ENCODE assay signal across 25 cellular contexts in the genomic region with DNA sequence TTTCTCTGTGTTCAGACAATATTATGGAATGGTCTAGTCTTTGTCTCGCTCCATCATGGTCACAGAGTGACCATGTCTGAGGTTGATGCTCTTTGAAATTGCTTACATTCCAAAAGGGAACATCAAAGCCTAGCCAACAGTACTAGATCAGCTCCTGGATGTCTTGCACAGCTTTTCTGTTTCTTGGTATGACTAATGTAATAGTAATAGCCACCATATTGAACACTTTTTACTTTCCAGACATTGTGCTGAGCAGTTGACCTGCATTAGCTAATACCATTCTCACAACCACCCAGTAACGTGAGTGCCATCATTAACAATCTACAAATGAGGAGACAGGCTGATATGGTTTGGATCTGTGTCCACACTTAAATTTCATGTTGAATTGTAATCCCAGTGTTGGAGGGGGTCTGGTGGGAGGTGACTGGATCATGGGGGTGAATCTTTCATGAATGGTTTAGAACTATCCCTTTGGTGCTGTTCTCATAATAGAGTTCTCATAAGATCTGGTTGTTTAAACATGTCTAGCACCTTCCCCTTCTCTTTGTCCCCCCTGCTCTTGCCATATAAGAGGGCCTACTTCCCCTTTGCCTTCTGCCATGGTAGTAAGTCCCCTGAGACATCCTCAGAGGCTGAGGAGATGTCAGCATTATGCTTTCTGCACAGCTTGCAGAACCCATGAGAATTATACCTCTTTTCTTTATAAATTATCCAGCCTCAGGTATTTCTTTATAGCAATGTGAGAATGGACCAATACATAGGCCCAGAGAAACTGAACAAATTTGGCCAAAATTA.
DNase-seq lines count a peak whose midpoint lies in the region; ATAC-seq, FAIRE-seq and TF ChIP-seq lines count a peak whose summit lies in the region.
"Had no signal": no experiment of that assay in that cellular context is flagged by ENCODE, and none has a peak within 500 bp of the region (broad histone marks: within the 10 kb centered on the region; RNA-seq: fewer than 3 reads in every experiment).

No MANE protein-coding gene starts in this region.

- H3K4me2 ChIP-seq in GM12878 (ENCODE audit: control insufficient read depth, insufficient read depth) = no peak overlapping the region
- H3K4me2 ChIP-seq: A549, SK-N-SH had no signal

- H3K9me3 Mint-ChIP-seq in activated naive CD8-positive, alpha-beta T cell treated with anti-CD3 and anti-CD28 coated beads, Interleukin-2, amount 10 ng/mL, durations not matched to agents 7 days and 5 days = peaks cover 20% of the 10 kb centered on the region
- peaks cover 20% of the 10 kb centered on the region for H3K9me3 Mint-ChIP-seq in activated naive CD8-positive, alpha-beta T cell treated with anti-CD3 and anti-CD28 coated beads for 36 hours
- H3K9me3 Mint-ChIP-seq: dendritic cell treated with granulocyte-macrophage colony-stimulating factor and Interleukin-4, amounts not matched to agents 40 ng/mL and 50 ng/mL, for 4 days had no signal

- CTCF ChIA-PET in GM12878 (lab: Yijun Ruan, JAX) = interaction anchor here (1.2 kb wide), 1 partner anchor 23 kb away, joined by 3 read pairs; no protein-coding TSS in a partner anchor

- H3K27ac ChIP-seq in GM12878 (ENCODE audit: control insufficient read depth, insufficient read depth) = no peak overlapping the region
- H3K27ac ChIP-seq in SJCRH30 = no peak overlapping the region
- H3K27ac ChIP-seq: A549, tibial artery had no signal

- TF ChIP-seq POLR2A in GM12878 (IDR thresholded peaks at IDR 0.05; ENCODE audit: low read depth, low read length) = no peak

- TF ChIP-seq EP300 in GM12878 (IDR thresholded peaks at IDR 0.05; ENCODE audit: borderline replicate concordance in 1 of 2, control insufficient read depth in 1 of 2, low read depth in 2 of 2, low read length in 2 of 2) = no peak

- no peaks in the 10 kb centered on the region for H4K20me1 ChIP-seq in GM12878 (ENCODE audit: control insufficient read depth, insufficient read depth)

- POLR2A ChIA-PET in activated naive CD8-positive, alpha-beta T cell treated with anti-CD3 and anti-CD28 coated beads, Interleukin-2, amount 10 ng/mL, durations not matched to agents 7 days and 5 days (lab: Charles Lee) = no interaction called here
- POLR2A ChIA-PET in GM12878 (lab: Charles Lee) = interaction anchor here (0.6 to 1.8 kb wide), 2 partner anchors 15 to 259 kb away, joined by 4 to 6 read pairs; no protein-coding TSS in a partner anchor

- H3K27ac Mint-ChIP-seq in activated naive CD8-positive, alpha-beta T cell treated with anti-CD3 and anti-CD28 coated beads, Interleukin-2, amount 10 ng/mL, durations not matched to agents 7 days and 5 days = peak overlapping the region; percentile 89
- H3K27ac Mint-ChIP-seq in activated naive CD8-positive, alpha-beta T cell treated with anti-CD3 and anti-CD28 coated beads for 36 hours = no peak overlapping the region
- H3K27ac Mint-ChIP-seq: brain; CD14-positive monocyte; dendritic cell treated with granulocyte-macrophage colony-stimulating factor and Interleukin-4, amounts not matched to agents 40 ng/mL and 50 ng/mL, for 4 days had no signal

- intact Hi-C loops in GM12878 (cut with micrococcal nuclease; ENCODE audit: unreplicated experiment) = no loop called here

- no peak for TF ChIP-seq CTCF in GM12878 (IDR thresholded peaks at IDR 0.05 in 2 of 3, conservative IDR thresholded peaks at IDR 0.05 in 1 of 3; ENCODE audit: control insufficient read depth in 2 of 3, extremely low read depth in 1 of 3, insufficient read depth in 1 of 3, low read depth in 3 of 3, low read length in 3 of 3)

- no peaks in the 10 kb centered on the region for H3K36me3 ChIP-seq in GM12878 (ENCODE audit: control insufficient read depth in 2 of 2, insufficient read depth in 2 of 2, low read length in 1 of 2)
- H3K36me3 ChIP-seq in SJCRH30 = no peaks in the 10 kb centered on the region
- H3K36me3 ChIP-seq: Peyer's patch, tibial artery had no signal

- H3K27me3 Mint-ChIP-seq in activated naive CD8-positive, alpha-beta T cell treated with anti-CD3 and anti-CD28 coated beads, Interleukin-2, amount 10 ng/mL, durations not matched to agents 7 days and 5 days = no peaks in the 10 kb centered on the region
- H3K27me3 Mint-ChIP-seq in activated naive CD8-positive, alpha-beta T cell treated with anti-CD3 and anti-CD28 coated beads for 36 hours = no peaks in the 10 kb centered on the region
- H3K27me3 Mint-ChIP-seq: activated naive CD4-positive, alpha-beta T cell treated with anti-CD3 and anti-CD28 coated beads, Interleukin-2, amount 10 ng/mL, durations not matched to agents 7 days and 5 days; brain had no signal

- no peaks in the 10 kb centered on the region for H3K27me3 ChIP-seq in GM12878 (replicated peaks in 1 of 2; ENCODE audit: control insufficient read depth in 2 of 2, insufficient read depth in 2 of 2, low read length in 1 of 2)
- H3K27me3 ChIP-seq in SJCRH30 = no peaks in the 10 kb centered on the region
- H3K27me3 ChIP-seq: Peyer's patch, tibial artery had no signal

- no peak overlapping the region for H3K4me3 Mint-ChIP-seq in activated naive CD8-positive, alpha-beta T cell treated with anti-CD3 and anti-CD28 coated beads, Interleukin-2, amount 10 ng/mL, durations not matched to agents 7 days and 5 days
- no peak overlapping the region for H3K4me3 Mint-ChIP-seq in activated naive CD8-positive, alpha-beta T cell treated with anti-CD3 and anti-CD28 coated beads for 36 hours
- H3K4me3 Mint-ChIP-seq: brain; CD14-positive monocyte; dendritic cell treated with granulocyte-macrophage colony-stimulating factor and Interleukin-4, amounts not matched to agents 40 ng/mL and 50 ng/mL, for 4 days had no signal

- H3K36me3 Mint-ChIP-seq in activated naive CD8-positive, alpha-beta T cell treated with anti-CD3 and anti-CD28 coated beads, Interleukin-2, amount 10 ng/mL, durations not matched to agents 7 days and 5 days = peaks cover 31% of the 10 kb centered on the region
- H3K36me3 Mint-ChIP-seq in activated naive CD8-positive, alpha-beta T cell treated with anti-CD3 and anti-CD28 coated beads for 36 hours = peaks cover 21% of the 10 kb centered on the region
- H3K36me3 Mint-ChIP-seq: brain, CD14-positive monocyte had no signal

- no peak overlapping the region for H2AFZ ChIP-seq in GM12878 (ENCODE audit: control insufficient read depth, low read depth, low read length)

- no peak for TF ChIP-seq RAD21 in GM12878 (IDR thresholded peaks at IDR 0.05; ENCODE audit: insufficient read depth, low read depth, low read length)

- no peaks in the 10 kb centered on the region for H3K79me2 ChIP-seq in GM12878 (ENCODE audit: control insufficient read depth, insufficient read depth, low read length)

- in situ Hi-C loops in GM12878 (cut with MboI) = no loop called here

- no peak overlapping the region for H3K9ac ChIP-seq in GM12878 (ENCODE audit: control insufficient read depth, insufficient read depth, low read length)
- H3K9ac ChIP-seq: SK-N-SH had no signal

- SMC1A ChIA-PET in GM12878 (lab: Charles Lee; ENCODE audit: uncharacterized antibody, unreplicated experiment) = interaction anchor here (1.4 to 5.3 kb wide), 3 partner anchors 15 to 27 kb away, joined by 3 to 62 read pairs (median 31); no protein-coding TSS in a partner anchor

- no peak for FAIRE-seq in GM12878 (lab: Jason Lieb, UNC)
- FAIRE-seq: A549, frontal cortex, H54, K562 had no signal

- peaks cover 13% of the 10 kb centered on the region for H3K4me1 ChIP-seq in GM12878 (ENCODE audit: control insufficient read depth, insufficient read depth, low read length)
- peaks cover 3% of the 10 kb centered on the region; the same call in 1 of the 2 replicates for H3K4me1 ChIP-seq in SJCRH30
- H3K4me1 ChIP-seq: A549, Peyer's patch, tibial artery had no signal

- WGBS in GM12878 (ENCODE audit: insufficient coverage, insufficient replicate concordance, low lambda C conversion rate, missing lambda C conversion rate) = 53% methylated on average over 2 of the region's 2 CpGs

- no peaks in the 10 kb centered on the region for H3K9me3 ChIP-seq in GM12878 (replicated peaks; ENCODE audit: control insufficient read depth, insufficient read depth, low read length)
- no peaks in the 10 kb centered on the region for H3K9me3 ChIP-seq in SJCRH30 (replicated peaks)
- H3K9me3 ChIP-seq: A549, Peyer's patch, SK-N-SH, tibial artery had no signal

- H3K4me1 Mint-ChIP-seq in activated naive CD8-positive, alpha-beta T cell treated with anti-CD3 and anti-CD28 coated beads, Interleukin-2, amount 10 ng/mL, durations not matched to agents 7 days and 5 days = peaks cover 39% of the 10 kb centered on the region
- peaks cover 50% of the 10 kb centered on the region for H3K4me1 Mint-ChIP-seq in activated naive CD8-positive, alpha-beta T cell treated with anti-CD3 and anti-CD28 coated beads for 36 hours

- DNase-seq in activated naive CD8-positive, alpha-beta T cell treated with anti-CD3 and anti-CD28 coated beads, Interleukin-2, amount 10 ng/mL, durations not matched to agents 7 days and 5 days = no peak
- DNase-seq in activated naive CD8-positive, alpha-beta T cell treated with anti-CD3 and anti-CD28 coated beads for 36 hours = no peak
- DNase-seq in NOMO-1 (lab: John Stamatoyannopoulos, UW; ENCODE audit: unreplicated experiment in 2 of 2) = peak; percentile 14 to 65
- no peak for DNase-seq in GM12878 (ENCODE audit: low read depth, low spot score)
- DNase-seq in SJCRH30 = no peak
- no peak for DNase-seq in NCI-H1417 treated with DMSO at 0.1 percent for 48 hours (lab: John Stamatoyannopoulos, UW)
- DNase-seq: activated CD4-positive, alpha-beta T cell treated with anti-CD3 and anti-CD28 coated beads, Interleukin-2, amount 50 U/mL, for 1 hour; activated naive CD4-positive, alpha-beta T cell treated with anti-CD3 and anti-CD28 coated beads, Interleukin-2, amount 10 ng/mL, durations not matched to agents 7 days and 5 days; DMS79; NCI-H526 treated with DMSO at 0.1 percent for 48 hours; Peyer's patch; retina; SK-N-SH; stimulated activated CD4-positive, alpha-beta T cell treated with anti-CD3 and anti-CD28 coated beads, Interleukin-12 subunit alpha, Interleukin-12 subunit beta, amount 100 ng/mL, for 4 hours; tibial artery had no signal

- ATAC-seq in activated naive CD8-positive, alpha-beta T cell treated with anti-CD3 and anti-CD28 coated beads, Interleukin-2, amount 10 ng/mL, durations not matched to agents 7 days and 5 days (ENCODE audit: low read depth) = no peak
- ATAC-seq in GM12878 (0 out of 3 replicates have a peak, but pooled peaks have one; percentile 16), GM21825 (IDR thresholded peaks at IDR 0.05; ENCODE audit: unreplicated experiment) (no peak), GM18861 (IDR thresholded peaks at IDR 0.05; ENCODE audit: unreplicated experiment) (no peak)
- ATAC-seq: A549, K562, left lobe of liver had no signal

- no TSS peak for BruUV-seq in GM12878 (replicated peaks; lab: Mats Ljungman, UMichigan)

- RAD21 ChIA-PET in GM12878 (lab: Charles Lee; ENCODE audit: unreplicated experiment) = interaction anchor here (1.2 kb wide), 1 partner anchor 24 kb away, joined by 4 read pairs; no protein-coding TSS in a partner anchor

- H3K4me3 ChIP-seq in GM12878 = no peak overlapping the region
- H3K4me3 ChIP-seq in SJCRH30 = no peak overlapping the region
- H3K4me3 ChIP-seq: A549, K562, Peyer's patch, tibial artery had no signal

TF ChIP-seq in GM12878, 131 proteins besides CTCF, POLR2A, EP300 and RAD21 (continues in another document):
- TF ChIP-seq SMARCA5 (IDR thresholded peaks at IDR 0.05) = no peak
- TF ChIP-seq BMI1 (IDR thresholded peaks at IDR 0.05; ENCODE audit: borderline replicate concordance) = no peak

Comparison
In these comparisons a context has a peak if more than half of its experiments do, and no peak if none do; other contexts are left out.
1. DNase-seq: peak in NOMO-1 (2 of 2); none in activated naive CD8-positive, alpha-beta T cell treated with anti-CD3 and anti-CD28 coated beads, Interleukin-2, amount 10 ng/mL, durations not matched to agents 7 days and 5 days (single experiment), activated naive CD8-positive, alpha-beta T cell treated with anti-CD3 and anti-CD28 coated beads for 36 hours (single experiment), GM12878 (single experiment), SJCRH30 (0 of 2) and NCI-H1417 treated with DMSO at 0.1 percent for 48 hours (single experiment).